8 cellular contexts compared by ENCODE assay signal in the genomic region with DNA sequence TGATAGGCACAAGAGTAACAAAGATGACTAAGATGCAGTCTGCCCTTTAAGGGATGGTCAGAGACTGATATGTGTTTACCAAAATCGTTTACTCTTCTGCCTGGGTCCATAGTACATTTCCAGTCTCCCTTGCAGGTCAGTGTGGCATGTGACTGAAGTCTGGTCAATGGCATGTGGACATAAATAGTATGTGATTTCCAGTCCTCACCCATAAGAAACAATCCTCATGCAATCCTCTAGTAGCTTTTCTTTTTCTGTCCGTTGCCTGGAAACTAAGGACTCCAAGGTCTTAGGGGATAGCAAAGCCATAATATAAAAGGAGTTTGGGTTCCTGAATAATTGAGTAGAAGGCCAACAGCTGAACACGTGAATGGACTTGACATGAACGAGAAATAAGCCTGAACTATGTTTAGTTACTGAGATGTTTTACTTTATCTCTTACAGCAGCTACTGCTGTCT. TPM values are rescaled to one million over a fixed set of nuclear protein-coding genes. Genes with fewer than 3 reads are reported as not detected.
DNase-seq lines count a peak whose midpoint lies in the region; ATAC-seq and TF ChIP-seq lines count a peak whose summit lies in the region.

No MANE protein-coding gene starts in this region.

- peak overlapping the region; percentile 49 for H3K4me3 ChIP-seq in CD8-positive, alpha-beta memory T cell (ENCODE audit: low read length)
- H3K4me3 ChIP-seq in neural progenitor cell = peak overlapping the region; percentile 62

- peaks cover 26% of the 10 kb centered on the region for H3K4me1 ChIP-seq in CD8-positive, alpha-beta memory T cell (ENCODE audit: insufficient read depth, low read length)
- peaks cover 15% of the 10 kb centered on the region for H3K4me1 ChIP-seq in neural progenitor cell

- peak overlapping the region; percentile 79 for H3K4me2 ChIP-seq in neural progenitor cell

- H3K27me3 ChIP-seq in CD8-positive, alpha-beta memory T cell (ENCODE audit: insufficient read depth, low read length, poor library complexity, severe bottlenecking) = no peaks in the 10 kb centered on the region
- H3K27me3 ChIP-seq in neural progenitor cell = peaks cover 32% of the 10 kb centered on the region

- H3K9me3 ChIP-seq in CD8-positive, alpha-beta memory T cell (ENCODE audit: low read length) = no peaks in the 10 kb centered on the region
- no peaks in the 10 kb centered on the region for H3K9me3 ChIP-seq in neural progenitor cell (ENCODE audit: low read depth)

- CTCF ChIA-PET in CD8-positive, alpha-beta memory T cell (lab: Charles Lee) = interaction anchor here (0.7 to 1.5 kb wide), 3 partner anchors 9 to 24 kb away, joined by 3 to 4 read pairs (median 3); a partner anchor contains a TSS

- no peaks in the 10 kb centered on the region for H3K79me2 ChIP-seq in neural progenitor cell (ENCODE audit: low read depth)

- no peaks in the 10 kb centered on the region for H4K20me1 ChIP-seq in neural progenitor cell (ENCODE audit: low read depth)

- peak overlapping the region; percentile 89 to 100 (median 99) for H3K27ac Mint-ChIP-seq in CD8-positive, alpha-beta memory T cell
- H3K27ac Mint-ChIP-seq in neural progenitor cell = peak overlapping the region; percentile 95

- peaks cover 0 to 16% (median 5%) of the 10 kb centered on the region in 3 donors for H3K36me3 Mint-ChIP-seq in CD8-positive, alpha-beta memory T cell
- H3K36me3 Mint-ChIP-seq in neural progenitor cell = peaks cover 5% of the 10 kb centered on the region

- peaks cover 45 to 69% (median 67%) of the 10 kb centered on the region in 3 donors for H3K4me1 Mint-ChIP-seq in CD8-positive, alpha-beta memory T cell
- peaks cover 13% of the 10 kb centered on the region for H3K4me1 Mint-ChIP-seq in neural progenitor cell

- no peaks in the 10 kb centered on the region for H3K27me3 Mint-ChIP-seq in CD8-positive, alpha-beta memory T cell
- no peaks in the 10 kb centered on the region for H3K27me3 Mint-ChIP-seq in neural progenitor cell (ENCODE audit: insufficient read depth, low read depth)

- H2AFZ ChIP-seq in neural progenitor cell (replicated peaks) = peak overlapping the region; percentile 90

- no peak overlapping the region for H3K9ac ChIP-seq in neural progenitor cell

- no peaks in the 10 kb centered on the region for H3K36me3 ChIP-seq in CD8-positive, alpha-beta memory T cell (ENCODE audit: insufficient read depth, low read length)
- H3K36me3 ChIP-seq in neural progenitor cell = no peaks in the 10 kb centered on the region

- peak overlapping the region; percentile 89 to 99 (median 95) for H3K4me3 Mint-ChIP-seq in CD8-positive, alpha-beta memory T cell
- peak overlapping the region; percentile 93 for H3K4me3 Mint-ChIP-seq in neural progenitor cell

- POLR2A ChIA-PET in CD8-positive, alpha-beta memory T cell (lab: Charles Lee) = no interaction called here

- DNase-seq in CD8-positive, alpha-beta memory T cell = no peak
- DNase-seq in RKO (ENCODE audit: low spot score) = peak; percentile 66
- DNase-seq in epidermal melanocyte (ENCODE audit: insufficient read length, low spot score) = peak; percentile 32
- no peak for DNase-seq in neural progenitor cell (ENCODE audit: low spot score)
- no peak for DNase-seq in DMS153 treated with DMSO at 0.1 percent for 48 hours (lab: John Stamatoyannopoulos, UW; ENCODE audit: unreplicated experiment)

- H3F3A ChIP-seq in neural progenitor cell (ENCODE audit: low read depth) = peaks cover 16% of the 10 kb centered on the region

- TF ChIP-seq CTCF in neural progenitor cell (IDR thresholded peaks at IDR 0.05) = no peak

- H3K9me3 Mint-ChIP-seq in CD8-positive, alpha-beta memory T cell = no peaks in the 10 kb centered on the region
- H3K9me3 Mint-ChIP-seq in neural progenitor cell = peaks cover 2% of the 10 kb centered on the region

- H3K27ac ChIP-seq in CD8-positive, alpha-beta memory T cell (ENCODE audit: low read depth, low read length) = peak overlapping the region; percentile 94
- no peak overlapping the region for H3K27ac ChIP-seq in neural progenitor cell

- peak; percentile 2 for ATAC-seq in GM19395 (IDR thresholded peaks at IDR 0.05; ENCODE audit: unreplicated experiment)
- no peak for ATAC-seq in GM18868 (IDR thresholded peaks at IDR 0.05; ENCODE audit: unreplicated experiment)
- no peak for ATAC-seq in HG03039 (IDR thresholded peaks at IDR 0.05; ENCODE audit: unreplicated experiment)

RNA-seq across cellular contexts. Expression of a gene that starts 1.1 kb away (rescaled TPM):
- 10 to 100 TPM; 35.8 to 37.0 TPM for total RNA-seq in CD8-positive, alpha-beta memory T cell
- polyA plus RNA-seq in CD8-positive, alpha-beta memory T cell = 19.1 TPM
- 9.7 and 14.6 TPM in 2 replicates for total RNA-seq in neural progenitor cell (ENCODE audit: low replicate concordance)

RNA-seq across cellular contexts. Expression of a gene that starts 24.2 kb away (rescaled TPM):
- total RNA-seq in CD8-positive, alpha-beta memory T cell = 10 to 100 TPM; 10.9 to 11.4 TPM
- 29.2 TPM for polyA plus RNA-seq in CD8-positive, alpha-beta memory T cell
- 80.5 and 95.3 TPM in 2 replicates for total RNA-seq in neural progenitor cell (ENCODE audit: low replicate concordance)

RNA-seq across cellular contexts. Expression of a gene that starts 56.0 kb away (rescaled TPM):
- 1 to 10 TPM; 1.2 to 1.7 TPM for total RNA-seq in CD8-positive, alpha-beta memory T cell
- polyA plus RNA-seq in CD8-positive, alpha-beta memory T cell = 1.2 TPM
- total RNA-seq in neural progenitor cell (ENCODE audit: low replicate concordance) = not detected in 2 replicates

Comparison
In these comparisons a context has a peak if more than half of its experiments do, and no peak if none do; other contexts are left out.
1. DNase-seq: peak in RKO (single experiment) and epidermal melanocyte (single experiment); none in CD8-positive, alpha-beta memory T cell (0 of 5), neural progenitor cell (single experiment) and DMS153 treated with DMSO at 0.1 percent for 48 hours (single experiment).